8 cellular contexts compared by ENCODE assay signal in the genomic region with DNA sequence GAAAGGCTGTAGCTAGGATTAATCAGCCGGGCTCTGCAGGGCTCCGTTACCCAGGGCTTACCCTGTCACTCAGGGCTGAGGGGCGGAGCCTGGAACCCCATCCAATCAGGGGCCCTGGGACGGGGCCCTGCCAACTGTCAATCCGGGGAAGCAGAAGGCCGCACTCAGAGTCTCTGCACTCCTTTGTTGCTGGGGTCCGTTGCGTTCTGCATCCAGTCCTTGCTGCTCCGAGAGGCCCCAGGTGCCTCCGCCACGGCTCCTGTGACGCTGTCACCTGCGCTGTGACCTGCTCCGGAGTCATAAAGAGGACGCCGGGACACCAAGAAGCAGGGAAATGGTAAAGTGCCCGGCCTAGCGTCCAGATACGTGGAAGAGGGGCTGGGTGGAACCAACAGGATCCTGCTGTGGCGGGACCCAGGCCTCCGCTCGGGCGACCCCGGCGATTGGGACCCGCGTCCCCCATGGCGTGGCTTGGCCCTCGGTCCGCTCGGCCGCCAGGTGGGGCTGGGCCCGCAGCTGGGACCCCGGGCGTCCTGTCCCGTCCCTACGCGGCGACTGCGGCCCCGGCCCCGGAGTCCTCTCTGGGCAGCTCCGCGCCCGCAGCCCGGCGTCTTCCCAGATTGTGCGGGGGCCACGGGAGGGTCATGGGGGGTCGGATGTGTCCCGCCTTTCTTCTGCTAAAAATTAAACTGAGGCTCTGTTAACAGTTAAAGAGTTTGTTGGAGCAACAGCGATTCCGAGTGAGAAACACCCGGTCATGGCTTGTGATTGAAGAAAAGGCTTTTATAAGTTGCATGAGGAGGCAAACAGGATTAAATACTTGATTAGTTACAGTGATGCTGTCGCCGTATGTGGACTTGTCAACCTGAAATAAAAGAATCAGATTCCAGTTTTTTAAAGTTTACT. TPM values are rescaled to one million over a fixed set of nuclear protein-coding genes. Genes with fewer than 3 reads are reported as not detected.
DNase-seq lines count a peak whose midpoint lies in the region; ATAC-seq and TF ChIP-seq lines count a peak whose summit lies in the region.

Gene ZNF491 (plus strand): TSS at position 133 of the 906 bp plus-strand sequence. CDS start 7,431 bp downstream, outside the sequence.

- H3K27ac ChIP-seq in hepatocyte (peak within 1 kb of the TSS; percentile 83), uterus (peak within 1 kb of the TSS; percentile 67 to 76)

- H3K4me3 ChIP-seq in hepatocyte (peak within 1 kb of the TSS; percentile 64), uterus (peak within 1 kb of the TSS; percentile 41 to 69)

- H2AFZ ChIP-seq in hepatocyte = peak within 1 kb of the TSS; percentile 85

- no peaks in the 10 kb centered on the region for H3K27me3 ChIP-seq in hepatocyte
- H3K27me3 ChIP-seq in uterus = no peaks in the 10 kb centered on the region

- TF ChIP-seq CTCF in hepatocyte (IDR thresholded peaks at IDR 0.05; ENCODE audit: poor library complexity) (peak; percentile 53), uterus (IDR thresholded peaks at IDR 0.05) (peak in 3 of 4 experiments; percentile 22 to 32 (median 23))

- ATAC-seq in HG02588 (IDR thresholded peaks at IDR 0.05; ENCODE audit: unreplicated experiment) = peak; percentile 87

- peak within 1 kb of the TSS; percentile 81 for H3K4me2 ChIP-seq in hepatocyte

- H3K79me2 ChIP-seq in hepatocyte = peaks cover 12% of the 10 kb centered on the region

- under 1% methylated on average over 56 of the region's 56 CpGs for WGBS in hepatocyte (ENCODE audit: low lambda C conversion rate, missing lambda C conversion rate)

- peak; percentile 76 for DNase-seq in GM04504 (ENCODE audit: low read depth)
- DNase-seq in NCI-H1417 (lab: John Stamatoyannopoulos, UW) = peak; percentile 88 to 96 (median 92)
- DNase-seq in T-helper 2 cell = peak; percentile 52 to 88 (median 74)
- peak; percentile 10 to 95 (median 86) for DNase-seq in anterior cingulate cortex (lab: John Stamatoyannopoulos, UW)
- peak; percentile 96 for DNase-seq in hepatocyte (ENCODE audit: low spot score)
- peak; percentile 94 for DNase-seq in putamen (ENCODE audit: low spot score)
- peak; percentile 87 to 91 for DNase-seq in uterus

- H3K9me3 ChIP-seq in hepatocyte (ENCODE audit: low read depth) (peaks cover 2% of the 10 kb centered on the region), uterus (no peaks in the 10 kb centered on the region)

- H3K36me3 ChIP-seq in hepatocyte (replicated peaks; ENCODE audit: insufficient read depth, low read depth) (no peaks in the 10 kb centered on the region), uterus (no peaks in the 10 kb centered on the region)

- intact Hi-C loops in uterus (cut with DNase I; ENCODE audit: low total_unique reads) = loop anchor here (5.0 kb wide), 1 partner anchor 189 kb away; no protein-coding TSS in a partner anchor

- peaks cover 7% of the 10 kb centered on the region for H3K4me1 ChIP-seq in hepatocyte (ENCODE audit: insufficient read depth)
- H3K4me1 ChIP-seq in uterus = no peaks in the 10 kb centered on the region

- H3K9me2 ChIP-seq in hepatocyte (replicated peaks; ENCODE audit: insufficient read depth) = no peaks in the 10 kb centered on the region

- H4K20me1 ChIP-seq in hepatocyte (ENCODE audit: insufficient read depth, poor library complexity, severe bottlenecking) = no peaks in the 10 kb centered on the region

- TF ChIP-seq POLR2A in uterus (IDR thresholded peaks at IDR 0.05) = peak; percentile 60 to 79

RNA-seq across cellular contexts. Expression of gene ZNF491, which starts in this region (rescaled TPM):
- total RNA-seq in hepatocyte (2.9 and 4.8 TPM in 2 replicates), uterus (10 to 100 TPM in 1 of 4 donors, 1 to 10 TPM in 2, under 1 TPM in 1; 0.59 to 10.9 (median 4.2) TPM)
- polyA plus RNA-seq in hepatocyte = 0.95 and 2.0 TPM in 2 replicates

Comparison
In these comparisons a context has a peak if more than half of its experiments do, and no peak if none do; other contexts are left out.
1. Peak in every context shown above with its lines: DNase-seq, ATAC-seq, H3K4me3 ChIP-seq and H3K27ac ChIP-seq.